ENCODE assay signal across 18 cellular contexts in genomic region chr20:4304601-4305000, GRCh38. TPM values are rescaled to one million over a fixed set of nuclear protein-coding genes. Genes with fewer than 3 reads are reported as not detected.
DNase-seq lines count a peak whose midpoint lies in the region; ATAC-seq and TF ChIP-seq lines count a peak whose summit lies in the region.
"Had no signal": no experiment of that assay in that cellular context is flagged by ENCODE, and none has a peak within 500 bp of the region (broad histone marks: within the 10 kb centered on the region; RNA-seq: fewer than 3 reads in every experiment).

No MANE protein-coding gene starts in this region.

- H3K4me3 ChIP-seq in right atrium auricular region, result no peak overlapping the region
- H3K4me3 ChIP-seq in gastroesophageal sphincter, result no peak overlapping the region
- H3K4me3 ChIP-seq: BLaER1 had no signal

- H3K9me3 ChIP-seq in right atrium auricular region (no peaks in the 10 kb centered on the region), gastroesophageal sphincter (no peaks in the 10 kb centered on the region)
- H3K9me3 ChIP-seq: BLaER1, Caco-2 had no signal

- TF ChIP-seq CTCF in right atrium auricular region (IDR thresholded peaks at IDR 0.05) (no peak), gastroesophageal sphincter (IDR thresholded peaks at IDR 0.05) (no peak)

- no peaks in the 10 kb centered on the region for H3K27me3 ChIP-seq in right atrium auricular region
- no peaks in the 10 kb centered on the region for H3K27me3 ChIP-seq in gastroesophageal sphincter
- H3K27me3 ChIP-seq: BLaER1 had no signal

- H3K4me1 ChIP-seq in right atrium auricular region (no peaks in the 10 kb centered on the region), gastroesophageal sphincter (no peaks in the 10 kb centered on the region)
- H3K4me1 ChIP-seq: BLaER1, Caco-2 had no signal

- H3K36me3 ChIP-seq in right atrium auricular region (no peaks in the 10 kb centered on the region), gastroesophageal sphincter (no peaks in the 10 kb centered on the region)
- H3K36me3 ChIP-seq: BLaER1 had no signal

- intact Hi-C loops in Right ventricle myocardium superior (cut with DNase I), result no loop called here

- no peak for TF ChIP-seq POLR2A in gastroesophageal sphincter (IDR thresholded peaks at IDR 0.05)

- ATAC-seq in Right ventricle myocardium superior (ENCODE audit: poor library complexity) (no peak), gastroesophageal sphincter (no peak)
- ATAC-seq: CD8-positive, alpha-beta T cell had no signal

- H3K27ac ChIP-seq in right atrium auricular region (no peak overlapping the region), gastroesophageal sphincter (no peak overlapping the region)
- H3K27ac ChIP-seq: BLaER1, C4-2B had no signal

- peak; percentile 49 for DNase-seq in right atrium auricular region (ENCODE audit: low spot score)
- DNase-seq in Right ventricle myocardium superior, result no peak
- DNase-seq in globus pallidus (ENCODE audit: low spot score), result peak; percentile 11
- DNase-seq in midbrain (lab: John Stamatoyannopoulos, UW), result peak; percentile 4
- peak; percentile 26 for DNase-seq in putamen (ENCODE audit: low spot score)
- no peak for DNase-seq in 8988T
- no peak for DNase-seq in activated naive CD4-positive, alpha-beta T cell treated with Interleukin-2 at 50 U/mL for 16 hours
- DNase-seq: Caco-2; CD4-positive, CD25-positive, alpha-beta regulatory T cell; CD8-positive, alpha-beta T cell; DMS153; DND-41; H7; HCEC 1CT had no signal

- 93 to 100% methylated on average over 1 to 5 of the region's 5 CpGs for WGBS in gastroesophageal sphincter (ENCODE audit: low coverage in 1 of 2), 2 donors

- TF ChIP-seq EP300 in gastroesophageal sphincter (IDR thresholded peaks at IDR 0.05), result no peak

RNA-seq across cellular contexts. Expression of gene ADRA1D, which starts 55.5 kb away (rescaled TPM):
- total RNA-seq in right atrium auricular region (not detected), Right ventricle myocardium superior (0.11 TPM), gastroesophageal sphincter (under 1 TPM in 3 of 4 donors, not detected in 1; 0.10 to 0.81 (median 0.47) TPM)
- total RNA-seq: B cell; CD4-positive, CD25-positive, alpha-beta regulatory T cell; CD8-positive, alpha-beta T cell had no signal

Comparison
In these comparisons a context has a peak if more than half of its experiments do, and no peak if none do; other contexts are left out.
1. DNase-seq: peak in right atrium auricular region (single experiment), globus pallidus (single experiment), midbrain (single experiment) and putamen (single experiment); none in Right ventricle myocardium superior (single experiment), 8988T (single experiment) and activated naive CD4-positive, alpha-beta T cell treated with Interleukin-2 at 50 U/mL for 16 hours (single experiment).